Comparison of ENCODE assay signal across 8 cellular contexts in the genomic region with DNA sequence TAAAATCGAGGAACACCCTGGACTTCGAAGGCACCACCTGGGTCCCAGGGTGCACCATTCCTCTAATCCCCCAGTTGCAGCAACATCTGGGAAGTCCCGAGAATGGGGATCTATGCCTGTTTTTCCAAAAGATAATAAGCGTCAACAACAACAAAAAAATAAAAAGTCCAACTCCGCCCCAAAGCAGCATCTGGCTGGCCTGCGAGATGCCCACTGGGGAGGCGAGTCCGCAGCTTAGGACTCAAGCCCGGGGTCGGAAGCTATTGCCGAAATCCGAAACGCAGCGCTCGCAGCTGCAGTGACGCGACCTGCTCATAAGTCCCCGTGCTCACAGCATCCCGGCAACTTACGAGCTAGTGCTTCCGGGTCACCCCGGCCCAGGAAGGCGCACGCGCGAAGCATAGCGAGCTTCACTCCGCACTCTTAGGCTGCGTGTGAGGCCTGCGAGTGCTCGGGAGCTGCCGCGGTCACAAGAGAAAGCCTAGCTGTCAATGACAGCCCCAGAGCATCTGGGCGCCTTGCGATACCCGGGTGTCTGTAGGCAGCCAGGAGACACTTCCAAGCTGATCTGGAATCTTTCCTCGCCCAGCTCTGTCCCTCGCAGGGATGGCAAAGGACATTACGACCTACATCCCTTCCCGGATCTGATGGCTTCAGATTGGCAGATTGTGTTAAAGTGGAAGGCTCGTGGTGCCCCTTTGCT. TPM values are rescaled to one million over a fixed set of nuclear protein-coding genes. Genes with fewer than 3 reads are reported as not detected.
DNase-seq lines count a peak whose midpoint lies in the region; ATAC-seq and TF ChIP-seq lines count a peak whose summit lies in the region.

No MANE protein-coding gene starts in this region.

- no peaks in the 10 kb centered on the region for H3K9me3 ChIP-seq in muscle layer of colon (ENCODE audit: low read length)

- DNase-seq in DMS53 treated with DMSO at 0.1 percent for 48 hours (lab: John Stamatoyannopoulos, UW; ENCODE audit: unreplicated experiment) (peak; percentile 82), KBM-7 (peak; percentile 94)
- peak; percentile 92 to 94 for DNase-seq in activated T-cell treated with anti-CD3 and anti-CD28 coated beads, Interleukin-2, amount 50 U/mL, for 48 hours
- peak; percentile 84 to 91 for DNase-seq in stimulated activated CD8-positive, alpha-beta memory T cell treated with anti-CD3 and anti-CD28 coated beads, Interleukin-7, amount 100 ng/mL, for 1 hour (ENCODE audit: low read depth in 2 of 2)

- peak; percentile 99 for ATAC-seq in GM21723 (IDR thresholded peaks at IDR 0.05; ENCODE audit: unreplicated experiment)
- ATAC-seq in esophagus mucosa: peak; percentile 100

- no peaks in the 10 kb centered on the region for H3K27me3 ChIP-seq in muscle layer of colon (ENCODE audit: control insufficient read depth in 1 of 2, insufficient read depth in 2 of 2, low read length in 2 of 2)

- no peaks in the 10 kb centered on the region for H3K36me3 ChIP-seq in muscle layer of colon (ENCODE audit: insufficient read depth, low read length)

- H3K4me3 ChIP-seq in muscle layer of colon (ENCODE audit: low read depth in 1 of 2, low read length in 2 of 2): peak overlapping the region; percentile 40 to 73

- peak overlapping the region; percentile 74 for H3K27ac ChIP-seq in muscle layer of colon (ENCODE audit: low read depth, low read length)

- peaks cover 6% of the 10 kb centered on the region for H3K4me1 ChIP-seq in muscle layer of colon (ENCODE audit: insufficient read depth, low read length)

- in situ Hi-C loops in KBM-7 (cut with MboI; ENCODE audit: low pct_unique_long_range_greater_than_20kb, low sequenced_read_pairs): no loop called here

- H3K9ac ChIP-seq in muscle layer of colon (ENCODE audit: low read length): peak overlapping the region; percentile 80

TF ChIP-seq in PFSK-1, 5 proteins besides CTCF, POLR2A, EP300 and RAD21:
- TF ChIP-seq FOXP2 (optimal IDR thresholded peaks at IDR 0.05; ENCODE audit: borderline replicate concordance, extremely low read depth, extremely low read length, insufficient read depth) (peak; percentile 94), POLR2AphosphoS5 (IDR thresholded peaks at IDR 0.05; ENCODE audit: low read depth, low read length) (peak; percentile 99), SIN3A (IDR thresholded peaks at IDR 0.05; ENCODE audit: borderline replicate concordance, insufficient read depth, low read length) (peak; percentile 19; the same call in 1 of the 2 replicates), TAF1 (IDR thresholded peaks at IDR 0.05; ENCODE audit: borderline replicate concordance, insufficient read depth, low read length) (peak; percentile 89; the same call in 1 of the 2 replicates)
- TF ChIP-seq, protein P1, sequence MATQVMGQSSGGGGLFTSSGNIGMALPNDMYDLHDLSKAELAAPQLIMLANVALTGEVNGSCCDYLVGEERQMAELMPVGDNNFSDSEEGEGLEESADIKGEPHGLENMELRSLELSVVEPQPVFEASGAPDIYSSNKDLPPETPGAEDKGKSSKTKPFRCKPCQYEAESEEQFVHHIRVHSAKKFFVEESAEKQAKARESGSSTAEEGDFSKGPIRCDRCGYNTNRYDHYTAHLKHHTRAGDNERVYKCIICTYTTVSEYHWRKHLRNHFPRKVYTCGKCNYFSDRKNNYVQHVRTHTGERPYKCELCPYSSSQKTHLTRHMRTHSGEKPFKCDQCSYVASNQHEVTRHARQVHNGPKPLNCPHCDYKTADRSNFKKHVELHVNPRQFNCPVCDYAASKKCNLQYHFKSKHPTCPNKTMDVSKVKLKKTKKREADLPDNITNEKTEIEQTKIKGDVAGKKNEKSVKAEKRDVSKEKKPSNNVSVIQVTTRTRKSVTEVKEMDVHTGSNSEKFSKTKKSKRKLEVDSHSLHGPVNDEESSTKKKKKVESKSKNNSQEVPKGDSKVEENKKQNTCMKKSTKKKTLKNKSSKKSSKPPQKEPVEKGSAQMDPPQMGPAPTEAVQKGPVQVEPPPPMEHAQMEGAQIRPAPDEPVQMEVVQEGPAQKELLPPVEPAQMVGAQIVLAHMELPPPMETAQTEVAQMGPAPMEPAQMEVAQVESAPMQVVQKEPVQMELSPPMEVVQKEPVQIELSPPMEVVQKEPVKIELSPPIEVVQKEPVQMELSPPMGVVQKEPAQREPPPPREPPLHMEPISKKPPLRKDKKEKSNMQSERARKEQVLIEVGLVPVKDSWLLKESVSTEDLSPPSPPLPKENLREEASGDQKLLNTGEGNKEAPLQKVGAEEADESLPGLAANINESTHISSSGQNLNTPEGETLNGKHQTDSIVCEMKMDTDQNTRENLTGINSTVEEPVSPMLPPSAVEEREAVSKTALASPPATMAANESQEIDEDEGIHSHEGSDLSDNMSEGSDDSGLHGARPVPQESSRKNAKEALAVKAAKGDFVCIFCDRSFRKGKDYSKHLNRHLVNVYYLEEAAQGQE (IDR thresholded peaks at IDR 0.05; ENCODE audit: insufficient read depth in 1 of 2, low read depth in 2 of 2, low read length in 2 of 2): peak in 1 of 2 experiments; percentile 67; a peak in 2 of 4 replicates

RNA-seq across cellular contexts. Expression of a gene that starts 9.9 kb away (rescaled TPM):
- 5.8 TPM for polyA plus RNA-seq in PFSK-1 (2012; ENCODE audit: insufficient read length, low read depth)
- 14.9 TPM for total RNA-seq in esophagus mucosa

RNA-seq across cellular contexts. Expression of a gene that starts 16.6 kb away (rescaled TPM):
- 17.9 TPM for polyA plus RNA-seq in PFSK-1 (2012; ENCODE audit: insufficient read length, low read depth)
- total RNA-seq in esophagus mucosa: 14.4 TPM

RNA-seq across cellular contexts. Expression of a gene that starts 21.9 kb away (rescaled TPM):
- 27.3 TPM for polyA plus RNA-seq in PFSK-1 (2012; ENCODE audit: insufficient read length, low read depth)
- 21.7 TPM for total RNA-seq in esophagus mucosa

Comparison
In these comparisons a context has a peak if more than half of its experiments do, and no peak if none do; other contexts are left out.
1. Peak in every context shown above with its lines: DNase-seq, ATAC-seq, H3K4me3 ChIP-seq and H3K27ac ChIP-seq.